Comparison of ENCODE assay signal across 14 cellular contexts in the genomic region with DNA sequence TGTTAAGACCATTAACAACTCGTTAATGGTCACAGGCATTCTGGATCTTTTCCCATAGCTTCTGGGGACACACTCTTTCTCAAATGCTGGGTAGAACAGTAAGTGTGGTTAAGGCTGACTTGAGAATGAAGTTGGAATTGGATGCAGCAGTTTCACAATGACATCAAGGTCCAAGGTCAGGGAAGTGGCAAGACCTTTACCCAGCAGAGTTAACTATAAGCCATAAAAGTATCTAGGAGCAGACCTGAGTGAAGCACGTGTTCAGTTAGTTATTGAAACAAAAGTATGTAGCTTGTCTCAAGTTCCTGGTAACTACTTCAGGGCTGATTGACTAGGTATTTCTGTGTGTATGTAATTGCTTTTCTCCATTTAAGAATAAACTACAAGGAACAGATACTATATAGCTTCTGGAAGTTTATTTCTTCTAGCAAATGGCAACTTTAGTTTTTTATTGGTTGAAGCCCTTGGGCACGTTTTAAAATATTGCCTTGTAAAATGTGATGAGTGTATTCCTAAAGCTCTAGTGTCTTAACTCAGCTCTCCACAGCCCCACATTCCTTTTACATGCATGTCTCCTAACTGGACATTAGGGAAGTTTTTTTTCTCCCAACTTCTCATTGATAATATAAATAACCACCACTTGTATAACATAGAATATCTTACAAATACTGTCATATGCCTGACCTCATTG.
DNase-seq lines count a peak whose midpoint lies in the region; ATAC-seq and TF ChIP-seq lines count a peak whose summit lies in the region.
"Had no signal": no experiment of that assay in that cellular context is flagged by ENCODE, and none has a peak within 500 bp of the region (broad histone marks: within the 10 kb centered on the region; RNA-seq: fewer than 3 reads in every experiment).

No MANE protein-coding gene starts in this region.

- no peak overlapping the region for H4K5ac ChIP-seq in mesendoderm (ENCODE audit: low read length)

- no peak overlapping the region for H3K23ac ChIP-seq in mesendoderm (ENCODE audit: low read length)

- WGBS in mesendoderm (ENCODE audit: extremely low coverage, insufficient coverage, low lambda C conversion rate): no CpG with 5 or more reads among the region's 3 CpGs

- peaks cover 2% of the 10 kb centered on the region for H3K27me3 Mint-ChIP-seq in GM23338 (ENCODE audit: insufficient read depth, low read depth, poor library complexity)

- intact Hi-C loops in tibial artery (cut with DNase I; ENCODE audit: low total_unique reads): no loop called here

- H3K9me2 ChIP-seq in GM23338 (ENCODE audit: insufficient read depth): no peaks in the 10 kb centered on the region; the same call in 1 of the 2 replicates

- H3K36me3 Mint-ChIP-seq in GM23338 (ENCODE audit: low read depth): no peaks in the 10 kb centered on the region
- H3K36me3 Mint-ChIP-seq: naive thymus-derived CD4-positive, alpha-beta T cell had no signal

- no peak overlapping the region for H3K4me3 Mint-ChIP-seq in GM23338
- H3K4me3 Mint-ChIP-seq: naive thymus-derived CD4-positive, alpha-beta T cell had no signal

- H4K20me1 ChIP-seq in GM23338 (replicated peaks; ENCODE audit: insufficient read depth): no peaks in the 10 kb centered on the region

- no peaks in the 10 kb centered on the region for H3K9me3 Mint-ChIP-seq in GM23338

- no peak overlapping the region for H3K56ac ChIP-seq in mesendoderm (ENCODE audit: low read length)

- no peak overlapping the region for H2BK120ac ChIP-seq in mesendoderm (ENCODE audit: low read depth, low read length)

- H3K4me1 Mint-ChIP-seq in GM23338: peaks cover 11% of the 10 kb centered on the region; the same call in 2 of the 3 replicates
- H3K4me1 Mint-ChIP-seq: naive thymus-derived CD4-positive, alpha-beta T cell had no signal

- no peak overlapping the region for H3K18ac ChIP-seq in mesendoderm (ENCODE audit: low read length)

- peak overlapping the region; percentile 59 for H2BK15ac ChIP-seq in mesendoderm (replicated peaks; ENCODE audit: low read depth)

- H3K79me2 ChIP-seq in GM23338 (replicated peaks; ENCODE audit: insufficient read depth) (no peaks in the 10 kb centered on the region), mesendoderm (ENCODE audit: control insufficient read depth, insufficient read depth, low read length) (no peaks in the 10 kb centered on the region)

- no peak overlapping the region for H3K4me2 ChIP-seq in GM23338
- no peak overlapping the region for H3K4me2 ChIP-seq in mesendoderm (ENCODE audit: low read length)

- H3K4me3 ChIP-seq in GM23338 (no peak overlapping the region), mesendoderm (ENCODE audit: low read length) (no peak overlapping the region), tibial artery (no peak overlapping the region)

- no peak overlapping the region for H4K8ac ChIP-seq in mesendoderm (ENCODE audit: low read depth, low read length)

- no peaks in the 10 kb centered on the region for H3F3A ChIP-seq in GM23338 (replicated peaks; ENCODE audit: low read depth)

- H3K79me1 ChIP-seq in mesendoderm (ENCODE audit: low read length): no peaks in the 10 kb centered on the region

- DNase-seq in GM23338 (ENCODE audit: low spot score): no peak
- DNase-seq in cerebellar cortex (ENCODE audit: low spot score): peak; percentile 85
- DNase-seq in mesendoderm: no peak
- no peak for DNase-seq in dedifferentiated amniotic fluid mesenchymal stem cell (ENCODE audit: extremely low spot score)
- no peak for DNase-seq in tibial artery
- DNase-seq in NCI-H446 (lab: John Stamatoyannopoulos, UW): no peak
- DNase-seq: activated CD8-positive, alpha-beta memory T cell treated with anti-CD3 and anti-CD28 coated beads, Interleukin-2, amount 50 U/mL, for 4 hours; hippocampal formation; MV-4-11; naive thymus-derived CD4-positive, alpha-beta T cell; NCI-H524 treated with DMSO at 0.1 percent for 48 hours; SIG-M5 had no signal

- TF ChIP-seq CTCF in 22Rv1 (IDR thresholded peaks at IDR 0.05) (no peak), GM23338 (conservative IDR thresholded peaks at IDR 0.05; ENCODE audit: low read depth in 2 of 2) (no peak), tibial artery (IDR thresholded peaks at IDR 0.05) (no peak)

- no peaks in the 10 kb centered on the region for H3K27me3 ChIP-seq in GM23338 (ENCODE audit: insufficient read depth)
- H3K27me3 ChIP-seq in mesendoderm (ENCODE audit: insufficient read depth, low read length, poor library complexity): no peaks in the 10 kb centered on the region
- H3K27me3 ChIP-seq in tibial artery: no peaks in the 10 kb centered on the region

- H3K27ac ChIP-seq in 22Rv1: peak overlapping the region; percentile 22; the same call in 1 of the 2 replicates
- H3K27ac ChIP-seq in GM23338 (ENCODE audit: low read depth): no peak overlapping the region
- H3K27ac ChIP-seq in mesendoderm (ENCODE audit: low read depth, low read length): no peak overlapping the region
- no peak overlapping the region for H3K27ac ChIP-seq in tibial artery

- no peak overlapping the region for H3K9ac ChIP-seq in mesendoderm (ENCODE audit: low read length)

- H3K36me3 ChIP-seq in GM23338 (ENCODE audit: insufficient read depth) (no peaks in the 10 kb centered on the region), mesendoderm (ENCODE audit: control insufficient read depth, insufficient read depth, low read length) (no peaks in the 10 kb centered on the region), tibial artery (no peaks in the 10 kb centered on the region)

- ATAC-seq in GM23338 (no peak), HG03439 (IDR thresholded peaks at IDR 0.05; ENCODE audit: unreplicated experiment) (no peak)
- ATAC-seq: naive thymus-derived CD4-positive, alpha-beta T cell had no signal

- H2BK5ac ChIP-seq in mesendoderm (ENCODE audit: low read length): no peak overlapping the region

- H3K4me1 ChIP-seq in GM23338 (ENCODE audit: insufficient read depth) (no peaks in the 10 kb centered on the region), mesendoderm (ENCODE audit: control insufficient read depth, low read depth, low read length) (no peaks in the 10 kb centered on the region), tibial artery (peaks cover 0 to 21% (median 7%) of the 10 kb centered on the region in 4 donors)

- H3K4ac ChIP-seq in mesendoderm (ENCODE audit: low read depth, low read length): peak overlapping the region; percentile 36

- H3K9me3 ChIP-seq in tibial artery: peaks cover 0 to 10% (median 0%) of the 10 kb centered on the region in 3 donors

- H3K27ac Mint-ChIP-seq in GM23338: no peak overlapping the region
- H3K27ac Mint-ChIP-seq: naive thymus-derived CD4-positive, alpha-beta T cell had no signal

- peak overlapping the region; percentile 6; the same call in 1 of the 2 replicates for H2AFZ ChIP-seq in GM23338

- no peak overlapping the region for H2AK5ac ChIP-seq in mesendoderm (ENCODE audit: low read length)

TF ChIP-seq in GM23338, 12 proteins besides CTCF, POLR2A, EP300 and RAD21:
- TF ChIP-seq POLR2AphosphoS5 (IDR thresholded peaks at IDR 0.05; ENCODE audit: low read depth): no peak
- no peak for TF ChIP-seq EZH2 (IDR thresholded peaks at IDR 0.05; ENCODE audit: low read depth, unreplicated experiment)
- TF ChIP-seq STAT1 (IDR thresholded peaks at IDR 0.05; ENCODE audit: unreplicated experiment): no peak
- TF ChIP-seq NANOG (IDR thresholded peaks at IDR 0.05; ENCODE audit: borderline replicate concordance): no peak
